ENCODE assay signal across 11 cellular contexts in genomic region chr2:237322564-237322963, GRCh38.
DNase-seq lines count a peak whose midpoint lies in the region; ATAC-seq and TF ChIP-seq lines count a peak whose summit lies in the region.
"Had no signal": no experiment of that assay in that cellular context is flagged by ENCODE, and none has a peak within 500 bp of the region (broad histone marks: within the 10 kb centered on the region; RNA-seq: fewer than 3 reads in every experiment).

No MANE protein-coding gene starts in this region.

- H3K9me3 ChIP-seq in upper lobe of left lung: no peaks in the 10 kb centered on the region
- H3K9me3 ChIP-seq: neutrophil had no signal

- POLR2A ChIA-PET in WTC11 (lab: Charles Lee): no interaction called here

- no peak overlapping the region for H3K4me3 Mint-ChIP-seq in activated T-cell treated with anti-CD3 and anti-CD28 coated beads, Interleukin-2, amount 50 U/mL, for 72 hours
- no peak overlapping the region for H3K4me3 Mint-ChIP-seq in WTC11
- no peak overlapping the region for H3K4me3 Mint-ChIP-seq in effector memory CD8-positive, alpha-beta T cell

- TF ChIP-seq EP300 in upper lobe of left lung (IDR thresholded peaks at IDR 0.05): no peak

- no peak overlapping the region for H3K27ac Mint-ChIP-seq in activated T-cell treated with anti-CD3 and anti-CD28 coated beads, Interleukin-2, amount 50 U/mL, for 72 hours
- no peak overlapping the region for H3K27ac Mint-ChIP-seq in WTC11
- no peak overlapping the region for H3K27ac Mint-ChIP-seq in effector memory CD8-positive, alpha-beta T cell

- H3K36me3 ChIP-seq in kidney epithelial cell (ENCODE audit: control insufficient read depth, insufficient read depth, low read length) (no peaks in the 10 kb centered on the region), upper lobe of left lung (no peaks in the 10 kb centered on the region)
- H3K36me3 ChIP-seq: neutrophil had no signal

- peaks cover 0 to 6% (median 3%) of the 10 kb centered on the region in 4 donors for H3K4me1 ChIP-seq in upper lobe of left lung

- H3K27me3 ChIP-seq in kidney epithelial cell (ENCODE audit: control insufficient read depth, insufficient read depth, low read length): peaks cover 2% of the 10 kb centered on the region
- H3K27me3 ChIP-seq in upper lobe of left lung: no peaks in the 10 kb centered on the region
- H3K27me3 ChIP-seq: neutrophil had no signal

- no peaks in the 10 kb centered on the region for H3K9me3 Mint-ChIP-seq in activated T-cell treated with anti-CD3 and anti-CD28 coated beads, Interleukin-2, amount 50 U/mL, for 72 hours
- H3K9me3 Mint-ChIP-seq in WTC11: no peaks in the 10 kb centered on the region
- H3K9me3 Mint-ChIP-seq in effector memory CD8-positive, alpha-beta T cell: no peaks in the 10 kb centered on the region

- H3K36me3 Mint-ChIP-seq in activated T-cell treated with anti-CD3 and anti-CD28 coated beads, Interleukin-2, amount 50 U/mL, for 72 hours (ENCODE audit: insufficient read depth in 2 of 2): no peaks in the 10 kb centered on the region
- no peaks in the 10 kb centered on the region for H3K36me3 Mint-ChIP-seq in WTC11
- H3K36me3 Mint-ChIP-seq in effector memory CD8-positive, alpha-beta T cell (ENCODE audit: insufficient read depth): no peaks in the 10 kb centered on the region

- peaks cover 3% of the 10 kb centered on the region for H3K27me3 Mint-ChIP-seq in activated T-cell treated with anti-CD3 and anti-CD28 coated beads, Interleukin-2, amount 50 U/mL, for 72 hours (ENCODE audit: low read depth)
- no peaks in the 10 kb centered on the region for H3K27me3 Mint-ChIP-seq in WTC11 (ENCODE audit: low read depth)
- H3K27me3 Mint-ChIP-seq in effector memory CD8-positive, alpha-beta T cell: peaks cover 16 to 80% of the 10 kb centered on the region in 2 donors

- H3K27ac ChIP-seq in upper lobe of left lung: peak overlapping the region in 1 of 4 donors; percentile 48
- H3K27ac ChIP-seq: neutrophil had no signal

- no peaks in the 10 kb centered on the region for H3K4me1 Mint-ChIP-seq in activated T-cell treated with anti-CD3 and anti-CD28 coated beads, Interleukin-2, amount 50 U/mL, for 72 hours (ENCODE audit: low read depth)
- H3K4me1 Mint-ChIP-seq in WTC11: 0 out of 2 replicates have a peak, but pooled peaks cover 3% of the 10 kb centered on the region
- no peaks in the 10 kb centered on the region for H3K4me1 Mint-ChIP-seq in effector memory CD8-positive, alpha-beta T cell (ENCODE audit: low read depth in 2 of 2)

- no peak overlapping the region for H3K4me3 ChIP-seq in kidney epithelial cell (ENCODE audit: low read depth, low read length)
- H3K4me3 ChIP-seq in upper lobe of left lung: no peak overlapping the region

- DNase-seq in activated T-cell treated with anti-CD3 and anti-CD28 coated beads, Interleukin-2, amount 50 U/mL, for 72 hours: peak; percentile 10 to 12
- DNase-seq in activated T-cell treated with anti-CD3 and anti-CD28 coated beads for 4 hours (no peak), WTC11 (ENCODE audit: low spot score) (peak; percentile 51), kidney epithelial cell (ENCODE audit: low read depth) (no peak), upper lobe of left lung (peak in 1 of 2 donors; percentile 52), activated gamma-delta T cell treated with Interleukin-2 at 50 U/mL for 16 hours (no peak), NCI-H526 treated with DMSO at 0.1 percent for 48 hours (lab: John Stamatoyannopoulos, UW) (no peak)
- no peak for DNase-seq in effector memory CD8-positive, alpha-beta T cell
- DNase-seq: cerebellar nuclear complex, EL had no signal

- 57 to 60% methylated on average over 3 to 4 of the region's 4 CpGs for WGBS in upper lobe of left lung, 2 donors

- CTCF ChIA-PET in WTC11 (lab: Charles Lee): no interaction called here

- TF ChIP-seq CTCF in WTC11 (IDR thresholded peaks at IDR 0.05): peak; percentile 38; the same call in 1 of the 2 replicates
- peak; percentile 62 for TF ChIP-seq CTCF in kidney epithelial cell (IDR thresholded peaks at IDR 0.05; ENCODE audit: insufficient read depth, low read length, poor library complexity, severe bottlenecking)
- peak in 5 of 6 experiments; percentile 30 to 69 (median 50) for TF ChIP-seq CTCF in upper lobe of left lung (IDR thresholded peaks at IDR 0.05)

- no peak for TF ChIP-seq POLR2A in upper lobe of left lung (IDR thresholded peaks at IDR 0.05)

- peak in 1 of 2 donors; percentile 39 for ATAC-seq in activated T-cell treated with anti-CD3 and anti-CD28 coated beads, Interleukin-2, amount 50 U/mL, for 72 hours (replicated peaks in 1 of 2)
- ATAC-seq in WTC11 (peak; percentile 95), upper lobe of left lung (ENCODE audit: low FRiP score in 2 of 2) (peak in 1 of 2 donors; percentile 58)
- no peak for ATAC-seq in effector memory CD8-positive, alpha-beta T cell (replicated peaks)

TF ChIP-seq in WTC11, 78 proteins besides CTCF, POLR2A, EP300 and RAD21:
- TF ChIP-seq HMGA2 (CRISPR knock-in tag; IDR thresholded peaks at IDR 0.05): no peak
- no peak for TF ChIP-seq NR2C2 (CRISPR knock-in tag; IDR thresholded peaks at IDR 0.05)
- TF ChIP-seq ETV6 (CRISPR knock-in tag; IDR thresholded peaks at IDR 0.05): 0 out of 2 replicates have a peak, but pooled peaks have one; percentile 23

Comparison
In these comparisons a context has a peak if more than half of its experiments do, and no peak if none do; other contexts are left out.
1. DNase-seq: peak in activated T-cell treated with anti-CD3 and anti-CD28 coated beads, Interleukin-2, amount 50 U/mL, for 72 hours (2 of 2) and WTC11 (single experiment); none in activated T-cell treated with anti-CD3 and anti-CD28 coated beads for 4 hours (single experiment), kidney epithelial cell (single experiment), activated gamma-delta T cell treated with Interleukin-2 at 50 U/mL for 16 hours (single experiment), effector memory CD8-positive, alpha-beta T cell (0 of 3) and NCI-H526 treated with DMSO at 0.1 percent for 48 hours (single experiment).
2. Peak in every context shown above with its lines, with median percentiles within 50 percentile points of each other: CTCF ChIP-seq.